ENCODE assay signal across 10 cellular contexts in the genomic region with DNA sequence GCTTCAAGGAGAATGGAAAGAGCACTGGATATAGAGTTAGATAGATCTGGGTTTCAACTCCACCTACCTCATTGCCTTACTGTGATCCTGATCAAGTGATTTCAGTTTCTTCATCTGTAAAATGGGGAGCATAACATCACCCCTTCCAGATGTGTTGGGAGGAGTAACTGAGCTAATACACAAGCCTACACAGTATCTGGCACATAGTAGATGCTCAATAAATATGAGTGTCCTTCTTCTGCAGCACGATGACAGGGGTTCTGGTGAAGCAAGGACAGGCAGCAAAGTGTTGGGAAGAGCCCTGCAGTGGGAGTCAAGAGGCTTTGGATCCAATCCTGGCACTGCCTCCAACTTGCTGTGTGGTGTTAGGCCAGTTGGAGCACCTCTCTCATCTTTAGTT.
DNase-seq lines count a peak whose midpoint lies in the region; ATAC-seq and TF ChIP-seq lines count a peak whose summit lies in the region.
"Had no signal": no experiment of that assay in that cellular context is flagged by ENCODE, and none has a peak within 500 bp of the region (broad histone marks: within the 10 kb centered on the region; RNA-seq: fewer than 3 reads in every experiment).

No MANE protein-coding gene starts in this region.

- H3K4ac ChIP-seq in IMR-90 (ENCODE audit: low read depth, low read length) = peak overlapping the region; percentile 77

- no peak overlapping the region for H3K9ac ChIP-seq in IMR-90 (ENCODE audit: low read depth, low read length)

- no peak for TF ChIP-seq RAD21 in IMR-90 (IDR thresholded peaks at IDR 0.05; ENCODE audit: low read length)

- H3K4me1 ChIP-seq in IMR-90 (ENCODE audit: control insufficient read depth, insufficient read depth, low read length) = peaks cover 36% of the 10 kb centered on the region
- H3K4me1 ChIP-seq in naive thymus-derived CD4-positive, alpha-beta T cell (ENCODE audit: control insufficient read depth in 2 of 2, insufficient read depth in 2 of 2, low read length in 2 of 2) = peaks cover 43 to 52% of the 10 kb centered on the region in 2 donors

- H3K4me3 Mint-ChIP-seq in CD4-positive, alpha-beta T cell = no peak overlapping the region
- H3K4me3 Mint-ChIP-seq in activated naive CD8-positive, alpha-beta T cell treated with anti-CD3 and anti-CD28 coated beads for 36 hours = peak overlapping the region; percentile 40
- peak overlapping the region in 8 of 10 donors; percentile 26 to 83 (median 54) for H3K4me3 Mint-ChIP-seq in naive thymus-derived CD4-positive, alpha-beta T cell

- no peaks in the 10 kb centered on the region for H3K9me3 Mint-ChIP-seq in CD4-positive, alpha-beta T cell
- no peaks in the 10 kb centered on the region for H3K9me3 Mint-ChIP-seq in activated naive CD8-positive, alpha-beta T cell treated with anti-CD3 and anti-CD28 coated beads for 36 hours
- peaks cover 0 to 5% (median 0%) of the 10 kb centered on the region in 11 donors for H3K9me3 Mint-ChIP-seq in naive thymus-derived CD4-positive, alpha-beta T cell

- H3K4me3 ChIP-seq in IMR-90 (ENCODE audit: insufficient read depth, low read depth, low read length) (no peak overlapping the region), dorsolateral prefrontal cortex (no peak overlapping the region)
- H3K4me3 ChIP-seq in naive thymus-derived CD4-positive, alpha-beta T cell (ENCODE audit: low read length) = no peak overlapping the region

- peaks cover 33% of the 10 kb centered on the region for H3K9me1 ChIP-seq in IMR-90 (ENCODE audit: insufficient read depth, low read length)

- no peak overlapping the region for H2AK9ac ChIP-seq in IMR-90 (replicated peaks; ENCODE audit: low read depth, low read length, poor library complexity)

- H3K79me1 ChIP-seq in IMR-90 (ENCODE audit: low read depth in 1 of 2, low read length in 2 of 2) = no peaks in the 10 kb centered on the region

- H2BK5ac ChIP-seq in IMR-90 (ENCODE audit: low read depth, low read length, poor library complexity, severe bottlenecking) = peak overlapping the region; percentile 66

- H3K27ac Mint-ChIP-seq in CD4-positive, alpha-beta T cell = peak overlapping the region; percentile 82
- H3K27ac Mint-ChIP-seq in activated naive CD8-positive, alpha-beta T cell treated with anti-CD3 and anti-CD28 coated beads for 36 hours = peak overlapping the region; percentile 93
- peak overlapping the region in 7 of 9 donors; percentile 1 to 95 (median 23) for H3K27ac Mint-ChIP-seq in naive thymus-derived CD4-positive, alpha-beta T cell

- no peaks in the 10 kb centered on the region for H3K9me3 ChIP-seq in CD4-positive, alpha-beta T cell (ENCODE audit: control insufficient read depth, low read length)
- H3K9me3 ChIP-seq in IMR-90 (ENCODE audit: control insufficient read depth, insufficient read depth, low read length) = no peaks in the 10 kb centered on the region
- H3K9me3 ChIP-seq in naive thymus-derived CD4-positive, alpha-beta T cell (ENCODE audit: control insufficient read depth in 2 of 3, low read length in 3 of 3) = no peaks in the 10 kb centered on the region

- ATAC-seq in CD4-positive, alpha-beta T cell (ENCODE audit: poor library complexity) = no peak
- ATAC-seq in IMR-90 (ENCODE audit: low read depth) (no peak), HG02973 (IDR thresholded peaks at IDR 0.05; ENCODE audit: unreplicated experiment) (no peak)
- ATAC-seq in naive thymus-derived CD4-positive, alpha-beta T cell = no peak

- H4K8ac ChIP-seq in IMR-90 (ENCODE audit: low read depth in 2 of 2, low read length in 2 of 2) = peak overlapping the region; percentile 14 to 43; a peak in 1 of 4 replicates

- peaks cover 79% of the 10 kb centered on the region for H3K4me1 Mint-ChIP-seq in CD4-positive, alpha-beta T cell (ENCODE audit: low read depth)
- peaks cover 63% of the 10 kb centered on the region for H3K4me1 Mint-ChIP-seq in activated naive CD8-positive, alpha-beta T cell treated with anti-CD3 and anti-CD28 coated beads for 36 hours
- H3K4me1 Mint-ChIP-seq in naive thymus-derived CD4-positive, alpha-beta T cell = peaks cover 66 to 88% (median 79%) of the 10 kb centered on the region in 7 donors

- WGBS in IMR-90 (ENCODE audit: extremely low coverage in 2 of 2, insufficient read length in 1 of 2), 2 experiments = no CpG with 5 or more reads among the region's 1 CpG

- dilution Hi-C loops in IMR-90 (cut with HindIII; ENCODE audit: low sequenced_read_pairs, unreplicated experiment) = no loop called here

- peak overlapping the region; percentile 66; the same call in 2 of the 3 replicates for H2BK15ac ChIP-seq in IMR-90 (ENCODE audit: low read depth, low read length)

- H2AFZ ChIP-seq in IMR-90 (replicated peaks; ENCODE audit: low read length, poor library complexity) = peak overlapping the region; percentile 12

- no peaks in the 10 kb centered on the region for H3K36me3 Mint-ChIP-seq in CD4-positive, alpha-beta T cell (ENCODE audit: low read depth)
- no peaks in the 10 kb centered on the region for H3K36me3 Mint-ChIP-seq in activated naive CD8-positive, alpha-beta T cell treated with anti-CD3 and anti-CD28 coated beads for 36 hours
- H3K36me3 Mint-ChIP-seq in naive thymus-derived CD4-positive, alpha-beta T cell = peaks cover 0 to 6% (median 0%) of the 10 kb centered on the region in 5 donors

- no peaks in the 10 kb centered on the region for H4K20me1 ChIP-seq in IMR-90 (ENCODE audit: insufficient read depth, low read length)

- H3K18ac ChIP-seq in IMR-90 (ENCODE audit: low read depth, low read length) = peak overlapping the region; percentile 30; the same call in 1 of the 2 replicates

- peak overlapping the region; percentile 82 for H2BK120ac ChIP-seq in IMR-90 (ENCODE audit: low read depth, low read length)

- intact Hi-C loops in CD4-positive, alpha-beta T cell (cut with DNase I, micrococcal nuclease) = loop anchor here (2.0 to 5.0 kb wide), 6 partner anchors 35 to 1025 kb away; a partner anchor contains a TSS
- intact Hi-C loops in IMR-90 (cut with micrococcal nuclease) (loop anchor here (2.0 kb wide), 1 partner anchor 19 kb away; no protein-coding TSS in a partner anchor), dorsolateral prefrontal cortex (cut with DNase I) (no loop called here)
- intact Hi-C loops in naive thymus-derived CD4-positive, alpha-beta T cell (cut with micrococcal nuclease) = loop anchor here (2.0 to 5.0 kb wide), 7 partner anchors 19 to 1025 kb away; no protein-coding TSS in a partner anchor

- no peak overlapping the region; the same call in 1 of the 2 replicates for H4K5ac ChIP-seq in IMR-90 (ENCODE audit: low read depth, low read length)

- peak overlapping the region; percentile 82 for H2BK20ac ChIP-seq in IMR-90 (ENCODE audit: low read depth, low read length)

- H3K14ac ChIP-seq in IMR-90 (replicated peaks; ENCODE audit: low read depth, low read length) = peak overlapping the region; percentile 47

- peak overlapping the region; percentile 85 for H4K91ac ChIP-seq in IMR-90 (ENCODE audit: insufficient read depth, low read depth, low read length)

- H3K27me3 Mint-ChIP-seq in CD4-positive, alpha-beta T cell = no peaks in the 10 kb centered on the region
- H3K27me3 Mint-ChIP-seq in activated naive CD8-positive, alpha-beta T cell treated with anti-CD3 and anti-CD28 coated beads for 36 hours = peaks cover 29% of the 10 kb centered on the region
- peaks cover 0 to 24% (median 3%) of the 10 kb centered on the region in 5 donors for H3K27me3 Mint-ChIP-seq in naive thymus-derived CD4-positive, alpha-beta T cell

- no peak overlapping the region for H3K56ac ChIP-seq in IMR-90 (ENCODE audit: extremely low read depth, insufficient read depth, low read length)

- CTCF ChIA-PET in CD4-positive, alpha-beta T cell (lab: Charles Lee) = interaction anchor here (1.1 kb wide), 1 partner anchor 33 kb away, joined by 4 read pairs; no protein-coding TSS in a partner anchor
- CTCF ChIA-PET in IMR-90 (lab: Yijun Ruan, JAX) = no interaction called here
- CTCF ChIA-PET in naive thymus-derived CD4-positive, alpha-beta T cell (lab: Charles Lee) = no interaction called here

- TF ChIP-seq POLR2A in IMR-90 (IDR thresholded peaks at IDR 0.05; ENCODE audit: low read depth, low read length) (no peak), erythroblast (IDR thresholded peaks at IDR 0.05; ENCODE audit: low read length) (no peak)

- no TSS peak for BruUV-seq in IMR-90 (replicated peaks; lab: Mats Ljungman, UMichigan)

- H3K4me2 ChIP-seq in IMR-90 (ENCODE audit: low read depth, low read length) = no peak overlapping the region

- no peak for TF ChIP-seq CTCF in CD4-positive, alpha-beta T cell (IDR thresholded peaks at IDR 0.05)
- no peak for TF ChIP-seq CTCF in IMR-90 (conservative IDR thresholded peaks at IDR 0.05; ENCODE audit: low read depth, low read length)
- no peak for TF ChIP-seq CTCF in dorsolateral prefrontal cortex (IDR thresholded peaks at IDR 0.05 in 54 of 56, conservative IDR thresholded peaks at IDR 0.05 in 2 of 56; ENCODE audit: low read depth in 1 of 56, partially characterized antibody in 56 of 56)

- in situ Hi-C loops in IMR-90 (cut with MboI; ENCODE audit: low sequenced_read_pairs) = loop anchor here (25.0 kb wide), 1 partner anchor 406 kb away; a partner anchor contains a TSS

- DNase-seq in CD4-positive, alpha-beta T cell = no peak
- no peak for DNase-seq in IMR-90
- no peak for DNase-seq in activated naive CD8-positive, alpha-beta T cell treated with anti-CD3 and anti-CD28 coated beads for 36 hours
- no peak for DNase-seq in naive thymus-derived CD4-positive, alpha-beta T cell
- no peak for DNase-seq in erythroblast (lab: John Stamatoyannopoulos, UW)
- no peak for DNase-seq in hypothalamus (lab: John Stamatoyannopoulos, UW)
- DNase-seq in dorsolateral prefrontal cortex = no peak
- DNase-seq: COR-L47, NCI-H1048 had no signal

- H3K36me3 ChIP-seq in IMR-90 (ENCODE audit: control insufficient read depth, insufficient read depth, low read length) = no peaks in the 10 kb centered on the region
- H3K36me3 ChIP-seq in naive thymus-derived CD4-positive, alpha-beta T cell (ENCODE audit: control insufficient read depth in 2 of 3, insufficient read depth in 3 of 3, low read length in 3 of 3) = no peaks in the 10 kb centered on the region

- POLR2A ChIA-PET in CD4-positive, alpha-beta T cell (lab: Charles Lee) = interaction anchor here (0.9 to 4.8 kb wide), 8 partner anchors 11 to 396 kb away, joined by 5 to 55 read pairs (median 20); a partner anchor contains a TSS
- POLR2A ChIA-PET in IMR-90 (lab: Charles Lee; ENCODE audit: unreplicated experiment) = no interaction called here
- POLR2A ChIA-PET in naive thymus-derived CD4-positive, alpha-beta T cell (lab: Charles Lee) = interaction anchor here (0.6 to 4.3 kb wide), 7 partner anchors 11 to 395 kb away, joined by 3 to 39 read pairs (median 3); a partner anchor contains a TSS

- no peak overlapping the region for H3K23ac ChIP-seq in IMR-90 (ENCODE audit: low read depth, low read length)

- H2AK5ac ChIP-seq in IMR-90 (ENCODE audit: low read depth, low read length) = peak overlapping the region; percentile 97

- H3K27ac ChIP-seq in CD4-positive, alpha-beta T cell (ENCODE audit: low read depth, low read length) = no peak overlapping the region
- H3K27ac ChIP-seq in IMR-90 (ENCODE audit: insufficient read depth, low read length) (no peak overlapping the region), dorsolateral prefrontal cortex (no peak overlapping the region)
- H3K27ac ChIP-seq in naive thymus-derived CD4-positive, alpha-beta T cell (ENCODE audit: low read depth, low read length) = no peak overlapping the region

- H3K27me3 ChIP-seq in CD4-positive, alpha-beta T cell (ENCODE audit: control insufficient read depth, insufficient read depth, low read length) = no peaks in the 10 kb centered on the region
- peaks cover 6% of the 10 kb centered on the region for H3K27me3 ChIP-seq in IMR-90 (ENCODE audit: control insufficient read depth, insufficient read depth, low read length)
- H3K27me3 ChIP-seq in naive thymus-derived CD4-positive, alpha-beta T cell (ENCODE audit: control insufficient read depth in 2 of 2, insufficient read depth in 2 of 2, low read length in 2 of 2) = no peaks in the 10 kb centered on the region
- H3K27me3 ChIP-seq in dorsolateral prefrontal cortex = no peaks in the 10 kb centered on the region

Comparison
In these comparisons a context has a peak if more than half of its experiments do, and no peak if none do; other contexts are left out.
1. H3K27ac Mint-ChIP-seq: peak in every context shown above with its lines; median percentile 93 in activated naive CD8-positive, alpha-beta T cell treated with anti-CD3 and anti-CD28 coated beads for 36 hours; 82 in CD4-positive, alpha-beta T cell; 23 in naive thymus-derived CD4-positive, alpha-beta T cell.
2. intact Hi-C loops: an anchor here in CD4-positive, alpha-beta T cell (2.0 to 5.0 kb wide), IMR-90 (2.0 kb wide) and naive thymus-derived CD4-positive, alpha-beta T cell (2.0 to 5.0 kb wide); none called in dorsolateral prefrontal cortex.